Comparison of ENCODE assay signal across 10 cellular contexts in genomic region chr1:214398490-214398889, GRCh38.
"Had no signal": no experiment of that assay in that cellular context is flagged by ENCODE, and none has a peak within 500 bp of the region (broad histone marks: within the 10 kb centered on the region; RNA-seq: fewer than 3 reads in every experiment).

No MANE protein-coding gene starts in this region.

- H3K27ac Mint-ChIP-seq: HFFc6 had no signal

- DNase-seq: GM23248, GOT3, H9, HCEC 1CT, HFFc6, IMR-90, KG1 had no signal

- H3K4me3 Mint-ChIP-seq: HFFc6 had no signal

- H3K4me3 ChIP-seq: GM23248, K562 had no signal

- H2AFZ ChIP-seq: GM23248 had no signal

- H3K9me3 Mint-ChIP-seq: H9, HFFc6 had no signal

- ATAC-seq: K562 had no signal

- H3K9ac ChIP-seq: GM23248 had no signal

- H3K27ac ChIP-seq: GM23248, HL-60 had no signal

- FAIRE-seq: H54, K562 had no signal
